In genomic region chrX:56789518-56790070, GRCh38 we compare ENCODE assay signal across 17 cellular contexts.
DNase-seq lines count a peak whose midpoint lies in the region; ATAC-seq and TF ChIP-seq lines count a peak whose summit lies in the region.
"Had no signal": no experiment of that assay in that cellular context is flagged by ENCODE, and none has a peak within 500 bp of the region (broad histone marks: within the 10 kb centered on the region; RNA-seq: fewer than 3 reads in every experiment).

No MANE protein-coding gene starts in this region.

- H2AFZ ChIP-seq in DND-41 (ENCODE audit: low read depth, low read length): no peak overlapping the region
- H2AFZ ChIP-seq: GM23248 had no signal

- no peak overlapping the region for H3K9ac ChIP-seq in DND-41 (ENCODE audit: low read depth, low read length)
- H3K9ac ChIP-seq: GM23248 had no signal

- TF ChIP-seq POLR2A in sigmoid colon (IDR thresholded peaks at IDR 0.05): no peak

- peaks cover 7% of the 10 kb centered on the region; the same call in 1 of the 2 replicates for H4K20me1 ChIP-seq in DND-41 (ENCODE audit: insufficient read depth, low read length)

- WGBS in sigmoid colon, 2 donors: 82 to 96% methylated on average over 7 of the region's 7 CpGs

- no peaks in the 10 kb centered on the region for H3K27me3 Mint-ChIP-seq in CD4-positive, alpha-beta memory T cell

- DNase-seq in CD4-positive, alpha-beta memory T cell: no peak
- DNase-seq in DND-41 (no peak), cerebellar cortex (ENCODE audit: low spot score) (peak; percentile 35), sigmoid colon (peak; percentile 46), NCI-H1092 (lab: John Stamatoyannopoulos, UW) (no peak), GOT3 (lab: John Stamatoyannopoulos, UW) (no peak), amniotic stem cell (lab: John Stamatoyannopoulos, UW) (no peak)
- DNase-seq: ACHN, DMS79, GM23248, NCI-H1436, NCI-H1930, NCI-H345, NCI-H524 treated with DMSO at 0.1 percent for 48 hours, RPMI8226, SIG-M5 had no signal

- CTCF ChIA-PET in CD4-positive, alpha-beta memory T cell (lab: Charles Lee; ENCODE audit: partially characterized antibody): interaction anchor here (0.9 kb wide), 1 partner anchor 189 kb away, joined by 5 read pairs; no protein-coding TSS in a partner anchor

- POLR2A ChIA-PET in CD4-positive, alpha-beta memory T cell (lab: Charles Lee; ENCODE audit: partially characterized antibody): no interaction called here

- H3K4me1 ChIP-seq in CD4-positive, alpha-beta memory T cell (ENCODE audit: insufficient read depth, low read length): no peaks in the 10 kb centered on the region
- H3K4me1 ChIP-seq in DND-41 (ENCODE audit: insufficient read depth, low read length) (0 out of 2 replicates have a peak, but pooled peaks cover 3% of the 10 kb centered on the region), sigmoid colon (peaks cover 0 to 12% (median 0%) of the 10 kb centered on the region in 4 donors)

- intact Hi-C loops in CD4-positive, alpha-beta memory T cell (cut with micrococcal nuclease): no loop called here
- intact Hi-C loops in sigmoid colon (cut with DNase I): no loop called here

- H3K79me2 ChIP-seq in DND-41 (ENCODE audit: insufficient read depth, low read length): peaks cover 65% of the 10 kb centered on the region

- no peak overlapping the region for H3K4me3 Mint-ChIP-seq in CD4-positive, alpha-beta memory T cell

- H3K4me2 ChIP-seq in DND-41 (ENCODE audit: insufficient read depth, low read length): no peak overlapping the region

- H3K36me3 Mint-ChIP-seq in CD4-positive, alpha-beta memory T cell: peaks cover 12 to 24% of the 10 kb centered on the region in 2 donors

- H3K27me3 ChIP-seq in CD4-positive, alpha-beta memory T cell (ENCODE audit: insufficient read depth, low read length): no peaks in the 10 kb centered on the region
- H3K27me3 ChIP-seq in DND-41 (ENCODE audit: insufficient read depth, low read length, poor library complexity) (no peaks in the 10 kb centered on the region), sigmoid colon (no peaks in the 10 kb centered on the region)

- ATAC-seq in DND-41 (ENCODE audit: insufficient read depth, low read depth): no peak

- H3K36me3 ChIP-seq in CD4-positive, alpha-beta memory T cell (ENCODE audit: insufficient read depth, low read length): no peaks in the 10 kb centered on the region
- peaks cover 55% of the 10 kb centered on the region for H3K36me3 ChIP-seq in DND-41 (ENCODE audit: insufficient read depth, low read length)
- no peaks in the 10 kb centered on the region for H3K36me3 ChIP-seq in sigmoid colon

- H3K27ac Mint-ChIP-seq in CD4-positive, alpha-beta memory T cell: peak overlapping the region in 4 of 7 donors; percentile 31 to 65 (median 42)

- no peaks in the 10 kb centered on the region for H3K9me3 Mint-ChIP-seq in CD4-positive, alpha-beta memory T cell

- no peak overlapping the region for H3K4me3 ChIP-seq in CD4-positive, alpha-beta memory T cell (ENCODE audit: low read length in 2 of 2)
- H3K4me3 ChIP-seq in DND-41 (ENCODE audit: low read depth in 1 of 2, low read length in 2 of 2): no peak overlapping the region
- H3K4me3 ChIP-seq in sigmoid colon: no peak overlapping the region
- H3K4me3 ChIP-seq: GM23248 had no signal

- no peak for TF ChIP-seq EP300 in sigmoid colon (IDR thresholded peaks at IDR 0.05)

- no peak for TF ChIP-seq CTCF in DND-41 (IDR thresholded peaks at IDR 0.05; ENCODE audit: borderline replicate concordance, extremely low read depth, low read length, poor library complexity, severe bottlenecking)
- TF ChIP-seq CTCF in sigmoid colon (IDR thresholded peaks at IDR 0.05): no peak

- H3K9me3 ChIP-seq in CD4-positive, alpha-beta memory T cell (ENCODE audit: control insufficient read depth in 1 of 2, low read length in 2 of 2): no peaks in the 10 kb centered on the region
- H3K9me3 ChIP-seq in DND-41 (ENCODE audit: insufficient read depth, low read length, severe bottlenecking) (no peaks in the 10 kb centered on the region), sigmoid colon (no peaks in the 10 kb centered on the region)

- H3K4me1 Mint-ChIP-seq in CD4-positive, alpha-beta memory T cell: peaks cover 8 to 41% (median 17%) of the 10 kb centered on the region in 4 donors

- no peak overlapping the region for H3K27ac ChIP-seq in CD4-positive, alpha-beta memory T cell (ENCODE audit: low read depth, low read length)
- H3K27ac ChIP-seq in DND-41 (ENCODE audit: low read length): peak overlapping the region; percentile 66; the same call in 1 of the 2 replicates
- H3K27ac ChIP-seq in sigmoid colon: no peak overlapping the region
- H3K27ac ChIP-seq: GM23248, HL-60 had no signal

Comparison
In these comparisons a context has a peak if more than half of its experiments do, and no peak if none do; other contexts are left out.
1. DNase-seq: peak in cerebellar cortex (single experiment) and sigmoid colon (single experiment); none in CD4-positive, alpha-beta memory T cell (0 of 5), DND-41 (single experiment), NCI-H1092 (single experiment), GOT3 (single experiment) and amniotic stem cell (single experiment).